Comparison of ENCODE assay signal across 1 cellular context in the genomic region with DNA sequence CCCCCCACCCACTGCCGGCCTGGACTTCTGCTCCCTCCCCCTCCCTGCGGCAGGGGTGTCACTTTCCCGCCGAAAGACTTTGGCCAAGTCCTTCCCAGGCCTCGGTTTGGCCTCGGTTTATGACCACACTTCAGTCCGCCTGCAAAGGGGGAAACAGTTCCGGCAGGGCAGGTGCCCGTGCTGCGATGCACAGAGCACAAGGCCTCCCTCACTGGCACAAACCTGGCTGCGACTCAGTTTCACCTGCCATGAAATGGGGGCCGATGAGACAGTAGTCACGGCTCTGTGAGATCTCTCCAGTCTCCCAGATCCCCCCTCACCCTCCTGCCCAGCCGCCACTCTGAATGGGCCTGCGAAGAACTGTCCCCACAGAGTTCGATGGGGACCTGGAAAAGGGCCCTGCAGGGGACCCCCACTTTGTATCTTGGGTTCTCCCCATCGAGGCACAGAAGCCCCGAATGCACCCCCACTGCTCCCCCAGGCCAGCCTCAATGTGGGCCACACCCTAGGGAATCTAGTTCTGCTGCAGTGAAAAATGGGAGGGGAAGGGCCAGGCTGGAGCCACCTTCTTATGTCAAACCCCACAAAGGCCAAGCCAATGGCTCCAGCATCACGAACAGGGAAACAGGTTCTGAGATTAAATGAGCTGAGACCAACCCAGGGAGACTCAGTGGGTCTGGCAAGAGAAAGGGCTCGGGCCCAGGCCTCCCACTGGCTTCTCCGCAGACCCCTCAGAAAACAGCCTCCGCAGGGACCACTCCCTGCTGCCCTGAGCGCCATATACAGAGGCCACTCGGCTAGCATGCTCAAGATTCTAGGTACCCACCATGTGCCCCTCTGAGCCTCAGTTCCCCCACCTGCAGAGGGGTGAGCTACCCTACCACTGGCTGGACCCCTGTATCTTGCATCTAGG.
TF ChIP-seq lines count a peak whose summit lies in the region.

No MANE protein-coding gene starts in this region.

TF ChIP-seq in K562, 482 proteins besides CTCF, POLR2A, EP300 and RAD21 (continued from another document):
- TF ChIP-seq CREB3 (tag; conservative IDR thresholded peaks at IDR 0.05; ENCODE audit: low read depth) (peak; percentile 49; the same call in 1 of the 2 replicates), KLF1 (tag; IDR thresholded peaks at IDR 0.05) (peak; percentile 53; the same call in 1 of the 2 replicates), KLF10 (CRISPR knock-in tag; IDR thresholded peaks at IDR 0.05) (peak; percentile 79; the same call in 1 of the 2 replicates), HSF4 (CRISPR knock-in tag; IDR thresholded peaks at IDR 0.05; ENCODE audit: borderline replicate concordance) (peak; percentile 81; the same call in 1 of the 2 replicates), NR2C1 (IDR thresholded peaks at IDR 0.05) (no peak), NR2C1 (tag; IDR thresholded peaks at IDR 0.05) (no peak), RBM15 (IDR thresholded peaks at IDR 0.05; ENCODE audit: insufficient read depth, low read length) (no peak), ZNF586 (CRISPR knock-in tag; conservative IDR thresholded peaks at IDR 0.05) (no peak), RBFOX2 (IDR thresholded peaks at IDR 0.05; ENCODE audit: low read depth, low read length) (peak; percentile 7; the same call in 1 of the 2 replicates), RBBP5 (IDR thresholded peaks at IDR 0.05; ENCODE audit: borderline replicate concordance, insufficient read depth, low read length, poor library complexity, severe bottlenecking) (peak; percentile 30), RBM14 (IDR thresholded peaks at IDR 0.05; ENCODE audit: borderline replicate concordance, insufficient read depth, low read depth, low read length) (no peak), XRCC4 (IDR thresholded peaks at IDR 0.05; ENCODE audit: extremely low read depth, insufficient read depth, insufficient read length) (no peak), MEF2A (IDR thresholded peaks at IDR 0.05; ENCODE audit: control insufficient read depth, low read depth, low read length) (no peak)
